In genomic region chr3:121834079-121834730, GRCh38 we compare ENCODE assay signal across 8 cellular contexts. TPM values are rescaled to one million over a fixed set of nuclear protein-coding genes. Genes with fewer than 3 reads are reported as not detected.
DNase-seq lines count a peak whose midpoint lies in the region; ATAC-seq and TF ChIP-seq lines count a peak whose summit lies in the region.

No MANE protein-coding gene starts in this region.

- H3K27me3 Mint-ChIP-seq in CD4-positive, alpha-beta memory T cell, result no peaks in the 10 kb centered on the region

- peak overlapping the region; percentile 97 for H2AFZ ChIP-seq in osteoblast (ENCODE audit: low read length)

- H3K4me2 ChIP-seq in osteoblast (ENCODE audit: insufficient read depth, low read length), result peak overlapping the region; percentile 90

- H3K4me3 Mint-ChIP-seq in CD4-positive, alpha-beta memory T cell, result peak overlapping the region; percentile 92 to 98 (median 94)

- DNase-seq in CD4-positive, alpha-beta memory T cell, result peak in 4 of 5 donors; percentile 9 to 40 (median 18)
- peak; percentile 13 to 41 for DNase-seq in foreskin keratinocyte
- DNase-seq in osteoblast (ENCODE audit: insufficient read length, low spot score, missing footprints), result peak; percentile 76
- DNase-seq in pons (ENCODE audit: low spot score), result no peak

- intact Hi-C loops in CD4-positive, alpha-beta memory T cell (cut with micrococcal nuclease), result loop anchor here (10.0 kb wide), 4 partner anchors 551 to 1739 kb away; partner anchors contain the start of genes FAM162A, GSK3B, HSPBAP1 and KPNA1

- no peaks in the 10 kb centered on the region for H4K20me1 ChIP-seq in osteoblast (ENCODE audit: insufficient read depth, low read length)

- no peaks in the 10 kb centered on the region for H3K9me3 ChIP-seq in CD4-positive, alpha-beta memory T cell (ENCODE audit: control insufficient read depth in 1 of 2, low read length in 2 of 2)
- no peaks in the 10 kb centered on the region for H3K9me3 ChIP-seq in HEK293 (ENCODE audit: control insufficient read depth, insufficient read depth, low read depth, low read length)
- no peaks in the 10 kb centered on the region for H3K9me3 ChIP-seq in osteoblast (ENCODE audit: low read depth, low read length)

- no peaks in the 10 kb centered on the region for H3K27me3 ChIP-seq in CD4-positive, alpha-beta memory T cell (ENCODE audit: insufficient read depth, low read length)
- H3K27me3 ChIP-seq in foreskin keratinocyte (no peaks in the 10 kb centered on the region), osteoblast (ENCODE audit: insufficient read depth, low read length) (peaks cover 3% of the 10 kb centered on the region)

- POLR2A ChIA-PET in CD4-positive, alpha-beta memory T cell (lab: Charles Lee; ENCODE audit: partially characterized antibody), result interaction anchor here (1.2 to 1.5 kb wide), 6 partner anchors 8 to 681 kb away, joined by 3 to 6 read pairs (median 4); partner anchors contain the start of genes GOLGB1, KPNA1 and POLQ
- POLR2A ChIA-PET in HEK293 (lab: Yijun Ruan, JAX), result interaction anchor here (1.0 to 1.4 kb wide), 2 partner anchors 8 to 85 kb away, joined by 3 to 4 read pairs; no protein-coding TSS in a partner anchor

- CTCF ChIA-PET in CD4-positive, alpha-beta memory T cell (lab: Charles Lee; ENCODE audit: partially characterized antibody), result no interaction called here
- CTCF ChIA-PET in HEK293 (lab: Yijun Ruan, JAX), result interaction anchor here (0.6 to 0.7 kb wide), 3 partner anchors 16 to 201 kb away, joined by 3 to 4 read pairs (median 3); no protein-coding TSS in a partner anchor

- H3K4me3 ChIP-seq in CD4-positive, alpha-beta memory T cell (ENCODE audit: low read length in 2 of 2), result peak overlapping the region; percentile 83 to 96
- H3K4me3 ChIP-seq in HEK293 (ENCODE audit: low read depth, low read length) (peak overlapping the region; percentile 67), osteoblast (ENCODE audit: insufficient read depth, low read length) (peak overlapping the region; percentile 81)

- peaks cover 8 to 31% of the 10 kb centered on the region in 2 donors for H3K36me3 Mint-ChIP-seq in CD4-positive, alpha-beta memory T cell

- H3K27ac ChIP-seq in CD4-positive, alpha-beta memory T cell (ENCODE audit: low read depth, low read length), result peak overlapping the region; percentile 84
- H3K27ac ChIP-seq in HEK293 (ENCODE audit: extremely low read depth, low read depth, low read length), result peak overlapping the region; percentile 63
- peak overlapping the region; percentile 75 for H3K27ac ChIP-seq in VCaP
- peak overlapping the region; percentile 70 for H3K27ac ChIP-seq in foreskin keratinocyte
- peak overlapping the region; percentile 69 for H3K27ac ChIP-seq in osteoblast (ENCODE audit: low read depth, low read length)

- peak; percentile 1 for ATAC-seq in foreskin keratinocyte
- no peak for ATAC-seq in HG02973 (IDR thresholded peaks at IDR 0.05; ENCODE audit: unreplicated experiment)
- no peak for ATAC-seq in esophagus mucosa

- TF ChIP-seq CTCF in HEK293 (tag by site-specific recombination; IDR thresholded peaks at IDR 0.05) (no peak), VCaP (conservative IDR thresholded peaks at IDR 0.05) (no peak), foreskin keratinocyte (conservative IDR thresholded peaks at IDR 0.05) (no peak), osteoblast (IDR thresholded peaks at IDR 0.05; ENCODE audit: extremely low read depth, low read depth, low read length) (no peak)

- peaks cover 6% of the 10 kb centered on the region for H3K36me3 ChIP-seq in CD4-positive, alpha-beta memory T cell (ENCODE audit: insufficient read depth, low read length)
- H3K36me3 ChIP-seq in HEK293 (ENCODE audit: control insufficient read depth in 2 of 2, insufficient read depth in 1 of 2, low read length in 2 of 2) (peaks cover 5 to 43% of the 10 kb centered on the region in 2 experiments; a peak in 2 of 3 replicates), osteoblast (ENCODE audit: insufficient read depth, low read length) (peaks cover 16% of the 10 kb centered on the region)

- H3K4me1 ChIP-seq in CD4-positive, alpha-beta memory T cell (ENCODE audit: insufficient read depth, low read length), result peaks cover 30% of the 10 kb centered on the region
- H3K4me1 ChIP-seq in HEK293 (ENCODE audit: control insufficient read depth, insufficient read depth, low read length) (no peaks in the 10 kb centered on the region), foreskin keratinocyte (no peaks in the 10 kb centered on the region), osteoblast (ENCODE audit: insufficient read depth, low read length) (peaks cover 8% of the 10 kb centered on the region)

- no peaks in the 10 kb centered on the region for H3K9me3 Mint-ChIP-seq in CD4-positive, alpha-beta memory T cell

- H3K27ac Mint-ChIP-seq in CD4-positive, alpha-beta memory T cell, result peak overlapping the region; percentile 77 to 98 (median 94)

- peaks cover 37 to 57% (median 46%) of the 10 kb centered on the region in 4 donors for H3K4me1 Mint-ChIP-seq in CD4-positive, alpha-beta memory T cell

- peaks cover 29% of the 10 kb centered on the region for H3K79me2 ChIP-seq in osteoblast (ENCODE audit: insufficient read depth, low read length)

TF ChIP-seq in HEK293, 187 proteins besides CTCF, POLR2A, EP300 and RAD21 (continues in another document):
- TF ChIP-seq ZNF518A (tag by site-specific recombination; conservative IDR thresholded peaks at IDR 0.05; ENCODE audit: low read depth) (no peak), ZNF350 (tag by site-specific recombination; IDR thresholded peaks at IDR 0.05) (no peak), ZNF133 (tag by site-specific recombination; IDR thresholded peaks at IDR 0.05) (no peak), ZFP69B (tag by site-specific recombination; IDR thresholded peaks at IDR 0.05) (no peak), BCL11A (tag by site-specific recombination; IDR thresholded peaks at IDR 0.05; ENCODE audit: low read depth) (no peak), ZNF670 (tag by site-specific recombination; IDR thresholded peaks at IDR 0.05; ENCODE audit: low read depth) (no peak), ZSCAN4 (tag by site-specific recombination; IDR thresholded peaks at IDR 0.05) (no peak), SP7 (tag by site-specific recombination; IDR thresholded peaks at IDR 0.05) (no peak), ZNF664 (tag by site-specific recombination; IDR thresholded peaks at IDR 0.05) (peak; percentile 4; the same call in 1 of the 2 replicates), ZBTB17 (tag by site-specific recombination; IDR thresholded peaks at IDR 0.05) (no peak), ZNF214 (tag by site-specific recombination; IDR thresholded peaks at IDR 0.05; ENCODE audit: borderline replicate concordance) (no peak)

RNA-seq across cellular contexts. Expression of gene IQCB1, which starts 0.7 kb away (rescaled TPM):
- total RNA-seq in CD4-positive, alpha-beta memory T cell, result 10 to 100 TPM; 37.9 to 38.2 TPM
- polyA plus RNA-seq in CD4-positive, alpha-beta memory T cell, result 10 to 100 TPM; 18.7 to 22.3 TPM
- total RNA-seq in foreskin keratinocyte (15.3 and 15.4 TPM in 2 replicates), osteoblast (15.9 and 16.2 TPM in 2 replicates), esophagus mucosa (9.0 TPM)
- 8.3 and 8.9 TPM in 2 replicates for polyA plus RNA-seq in foreskin keratinocyte

RNA-seq across cellular contexts. Expression of gene EAF2, which starts 0.8 kb away (rescaled TPM):
- 1 to 10 TPM; 5.7 to 6.3 TPM for total RNA-seq in CD4-positive, alpha-beta memory T cell
- polyA plus RNA-seq in CD4-positive, alpha-beta memory T cell, result 10 to 100 TPM; 11.3 to 21.2 TPM
- total RNA-seq in foreskin keratinocyte (2.5 and 3.7 TPM in 2 replicates), osteoblast (1.2 and 1.4 TPM in 2 replicates), esophagus mucosa (3.3 TPM)
- 2.7 and 3.9 TPM in 2 replicates for polyA plus RNA-seq in foreskin keratinocyte

RNA-seq across cellular contexts. Expression of gene SLC15A2, which starts 60.0 kb away (rescaled TPM):
- 1 to 10 TPM; 2.0 to 4.3 TPM for total RNA-seq in CD4-positive, alpha-beta memory T cell
- under 1 TPM; 0.15 to 0.59 TPM for polyA plus RNA-seq in CD4-positive, alpha-beta memory T cell
- 1.0 and 1.5 TPM in 2 replicates for total RNA-seq in foreskin keratinocyte
- polyA plus RNA-seq in foreskin keratinocyte, result 0.37 and 0.76 TPM in 2 replicates
- under 0.01 and 0.29 TPM in 2 replicates for total RNA-seq in osteoblast
- 3.8 TPM for total RNA-seq in esophagus mucosa
